ENCODE assay signal across 8 cellular contexts in the genomic region with DNA sequence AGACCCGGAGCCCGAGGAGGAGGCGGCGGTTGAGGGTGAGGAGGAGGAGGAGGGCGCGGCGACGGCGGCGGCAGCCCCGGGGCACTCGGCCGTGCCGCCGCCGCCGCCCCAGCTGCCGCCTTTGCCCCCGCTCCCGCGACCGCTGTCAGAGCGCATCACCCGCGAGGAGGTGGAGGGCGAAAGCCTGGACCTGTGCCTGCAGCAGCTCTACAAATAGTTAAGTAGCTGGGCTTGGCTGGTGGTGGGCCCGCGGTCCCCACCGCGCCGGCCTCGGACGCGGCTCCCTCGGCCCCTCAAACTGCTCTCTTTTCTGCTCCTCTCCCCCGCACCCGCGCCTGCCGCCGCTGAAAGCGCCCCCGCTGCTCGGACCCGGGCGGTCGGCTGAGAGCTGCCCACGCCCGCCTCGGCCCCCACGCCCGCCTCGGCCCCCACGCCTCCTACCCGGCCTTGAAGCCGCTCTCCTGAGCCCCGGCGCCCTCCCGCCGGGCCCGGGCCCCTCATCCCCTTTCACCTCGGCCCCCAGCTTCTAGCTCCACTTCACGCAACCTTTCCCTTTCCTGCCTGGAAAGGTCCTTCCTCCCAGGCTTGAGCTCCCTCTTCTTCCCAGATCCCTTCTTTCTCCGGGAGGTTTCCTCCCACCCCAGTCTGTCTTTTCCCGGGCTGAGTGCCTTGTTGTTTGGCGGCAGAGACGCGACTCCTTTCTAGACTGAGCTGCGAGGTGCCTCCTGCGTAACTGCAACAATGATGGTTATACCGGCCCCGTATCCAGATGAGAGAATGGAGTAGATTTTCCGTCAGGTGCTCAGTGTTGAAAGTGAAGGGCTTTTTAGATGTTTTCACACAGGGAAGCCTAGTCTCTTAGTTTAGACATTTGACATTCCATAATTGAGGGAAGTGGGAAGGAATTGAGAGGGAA. TPM values are rescaled to one million over a fixed set of nuclear protein-coding genes. Genes with fewer than 3 reads are reported as not detected.
DNase-seq lines count a peak whose midpoint lies in the region; ATAC-seq and TF ChIP-seq lines count a peak whose summit lies in the region.

No MANE protein-coding gene starts in this region.

- no peaks in the 10 kb centered on the region for H3K36me3 Mint-ChIP-seq in GM23338 (ENCODE audit: low read depth)

- DNase-seq in AG20443 (ENCODE audit: low spot score) (peak; percentile 26), GM23338 (ENCODE audit: low spot score) (peak; percentile 48), SK-N-MC (ENCODE audit: low read depth, low spot score) (no peak), dorsolateral prefrontal cortex (peak in 6 of 10 donors; percentile 36 to 54 (median 44)), medulla oblongata (ENCODE audit: extremely low spot score) (peak; percentile 15), thoracic aorta (ENCODE audit: low spot score) (no peak)

- H3K27ac Mint-ChIP-seq in GM23338: no peak overlapping the region

- H3K4me1 ChIP-seq in GM23338 (ENCODE audit: insufficient read depth) (peaks cover 7% of the 10 kb centered on the region), thoracic aorta (ENCODE audit: control insufficient read depth in 1 of 2, low read depth in 2 of 2) (peaks cover 14 to 19% of the 10 kb centered on the region in 2 donors)

- H3K27ac ChIP-seq in GM23338 (ENCODE audit: low read depth) (no peak overlapping the region), SK-N-MC (no peak overlapping the region), dorsolateral prefrontal cortex (peak overlapping the region in 38 of 59 donors; percentile 2 to 84 (median 48)), thoracic aorta (peak overlapping the region in 1 of 2 donors; percentile 2)

- H3K9me3 ChIP-seq in SK-N-MC (ENCODE audit: low read depth, low read length) (no peaks in the 10 kb centered on the region), thoracic aorta (no peaks in the 10 kb centered on the region)

- no peaks in the 10 kb centered on the region for H3K9me3 Mint-ChIP-seq in GM23338

- peak overlapping the region; percentile 91 for H3K4me3 Mint-ChIP-seq in GM23338

- H3F3A ChIP-seq in GM23338 (replicated peaks; ENCODE audit: low read depth): 0 out of 2 replicates have a peak, but pooled peaks cover 3% of the 10 kb centered on the region

- no peaks in the 10 kb centered on the region for H3K36me3 ChIP-seq in GM23338 (ENCODE audit: insufficient read depth)
- no peaks in the 10 kb centered on the region for H3K36me3 ChIP-seq in SK-N-MC (ENCODE audit: insufficient read depth, low read length)
- H3K36me3 ChIP-seq in thoracic aorta: no peaks in the 10 kb centered on the region

- intact Hi-C loops in dorsolateral prefrontal cortex (cut with DNase I): no loop called here

- H3K4me2 ChIP-seq in GM23338: peak overlapping the region; percentile 94

- H3K4me3 ChIP-seq in GM23338 (peak overlapping the region; percentile 89), SK-N-MC (peak overlapping the region; percentile 87), dorsolateral prefrontal cortex (peak overlapping the region; percentile 45 to 90 (median 71)), thoracic aorta (peak overlapping the region; percentile 72)

- peak overlapping the region; percentile 5 for H3K9ac ChIP-seq in SK-N-MC (ENCODE audit: insufficient read length)

- peaks cover 14% of the 10 kb centered on the region for H3K27me3 Mint-ChIP-seq in GM23338 (ENCODE audit: insufficient read depth, low read depth, poor library complexity)

- peaks cover 7% of the 10 kb centered on the region; the same call in 1 of the 2 replicates for H3K79me2 ChIP-seq in GM23338 (replicated peaks; ENCODE audit: insufficient read depth)

- peak; percentile 58 for ATAC-seq in GM23338
- no peak for ATAC-seq in thoracic aorta (ENCODE audit: insufficient number of reproducible peaks, low FRiP score, low read depth)
- ATAC-seq in HG03039 (IDR thresholded peaks at IDR 0.05; ENCODE audit: unreplicated experiment): no peak
- ATAC-seq in HG03521 (IDR thresholded peaks at IDR 0.05; ENCODE audit: unreplicated experiment): no peak

- H3K9me2 ChIP-seq in GM23338 (ENCODE audit: insufficient read depth): no peaks in the 10 kb centered on the region

- peaks cover 8% of the 10 kb centered on the region for H3K4me1 Mint-ChIP-seq in GM23338

- peaks cover 21% of the 10 kb centered on the region for H3K27me3 ChIP-seq in GM23338 (ENCODE audit: insufficient read depth)
- H3K27me3 ChIP-seq in dorsolateral prefrontal cortex: peaks cover 0 to 10% (median 0%) of the 10 kb centered on the region in 45 donors
- H3K27me3 ChIP-seq in thoracic aorta (replicated peaks; ENCODE audit: insufficient read depth): no peaks in the 10 kb centered on the region

- peaks cover 14% of the 10 kb centered on the region; the same call in 1 of the 2 replicates for H4K20me1 ChIP-seq in GM23338 (replicated peaks; ENCODE audit: insufficient read depth)

- H2AFZ ChIP-seq in GM23338: peak overlapping the region; percentile 99

- TF ChIP-seq CTCF in GM23338 (conservative IDR thresholded peaks at IDR 0.05; ENCODE audit: low read depth in 2 of 2): no peak
- TF ChIP-seq CTCF in dorsolateral prefrontal cortex (IDR thresholded peaks at IDR 0.05 in 54 of 56, conservative IDR thresholded peaks at IDR 0.05 in 2 of 56; ENCODE audit: low read depth in 1 of 56, partially characterized antibody in 56 of 56): no peak
- no peak for TF ChIP-seq CTCF in thoracic aorta (IDR thresholded peaks at IDR 0.05)

TF ChIP-seq in GM23338, 12 proteins besides CTCF, POLR2A, EP300 and RAD21:
- TF ChIP-seq EZH2 (IDR thresholded peaks at IDR 0.05; ENCODE audit: low read depth, unreplicated experiment): peak; percentile 17
- TF ChIP-seq ZNF114 (CRISPR knock-in tag; IDR thresholded peaks at IDR 0.05): no peak
- no peak for TF ChIP-seq POLR2AphosphoS5 (IDR thresholded peaks at IDR 0.05; ENCODE audit: low read depth)

RNA-seq across cellular contexts. Expression of gene PPM1E, which starts 0.8 kb away (rescaled TPM):
- total RNA-seq in GM23338 (2014; rRNA removed; shearing (Covaris generic)): 13.8 and 15.8 TPM in 2 replicates
- 1.9 and 2.1 TPM in 2 replicates for polyA plus RNA-seq in GM23338 (2016; fragmentation: Nextera tagmentation; extraction: Ambion mirVana)
- total RNA-seq in dorsolateral prefrontal cortex (10 to 100 TPM in 117 of 120 experiments, 1 to 10 TPM in 3; 6.3 to 31.2 (median 22.8) TPM), thoracic aorta (not detected)

Comparison
In these comparisons a context has a peak if more than half of its experiments do, and no peak if none do; other contexts are left out.
1. DNase-seq: peak in AG20443 (single experiment), GM23338 (single experiment), dorsolateral prefrontal cortex (6 of 10) and medulla oblongata (single experiment); none in SK-N-MC (single experiment) and thoracic aorta (single experiment).
2. H3K27ac ChIP-seq: peak in dorsolateral prefrontal cortex (38 of 59); none in GM23338 (single experiment) and SK-N-MC (single experiment).
3. RNA of gene PPM1E, which starts 0.8 kb away (total RNA-seq): 6.3 to 31.2 TPM in dorsolateral prefrontal cortex and 13.8 to 15.8 TPM in GM23338; not detected in thoracic aorta; every median in the first group is over 4 times any median in the second.
4. Peak in every context shown above with its lines, with median percentiles within 50 percentile points of each other: H3K4me3 ChIP-seq.